ENCODE assay signal across 8 cellular contexts in genomic region chr3:24496529-24497482, GRCh38. TPM values are rescaled to one million over a fixed set of nuclear protein-coding genes. Genes with fewer than 3 reads are reported as not detected.
DNase-seq lines count a peak whose midpoint lies in the region; ATAC-seq and TF ChIP-seq lines count a peak whose summit lies in the region.

No MANE protein-coding gene starts in this region.

- no peaks in the 10 kb centered on the region for H4K20me1 ChIP-seq in Loucy (ENCODE audit: insufficient read depth, low read length, poor library complexity, severe bottlenecking)

- no peaks in the 10 kb centered on the region for H3K79me2 ChIP-seq in Loucy (ENCODE audit: insufficient read depth, low read length)

- CTCF ChIA-PET in CD4-positive, alpha-beta memory T cell (lab: Charles Lee; ENCODE audit: partially characterized antibody): no interaction called here

- H3K4me1 ChIP-seq in Loucy (ENCODE audit: insufficient read depth, low read length, poor library complexity, severe bottlenecking): no peaks in the 10 kb centered on the region
- peaks cover 6% of the 10 kb centered on the region for H3K4me1 ChIP-seq in colonic mucosa
- H3K4me1 ChIP-seq in CD4-positive, alpha-beta memory T cell (ENCODE audit: insufficient read depth, low read length): no peaks in the 10 kb centered on the region

- no peak overlapping the region for H3K4me3 ChIP-seq in Loucy (ENCODE audit: low read length, poor library complexity, severe bottlenecking)
- H3K4me3 ChIP-seq in colonic mucosa: no peak overlapping the region
- no peak overlapping the region for H3K4me3 ChIP-seq in CD4-positive, alpha-beta memory T cell (ENCODE audit: low read length in 2 of 2)

- TF ChIP-seq CTCF in C4-2B (conservative IDR thresholded peaks at IDR 0.05): peak; percentile 28
- TF ChIP-seq CTCF in Loucy (conservative IDR thresholded peaks at IDR 0.05; ENCODE audit: low read length): peak; percentile 14; the same call in 1 of the 2 replicates
- TF ChIP-seq CTCF in colonic mucosa (IDR thresholded peaks at IDR 0.05): peak; percentile 43

- H3K27me3 Mint-ChIP-seq in CD4-positive, alpha-beta memory T cell: peaks cover 22 to 31% of the 10 kb centered on the region in 2 donors

- H3K4me1 Mint-ChIP-seq in CD4-positive, alpha-beta memory T cell: peaks cover 0 to 3% (median 0%) of the 10 kb centered on the region in 4 donors

- no peaks in the 10 kb centered on the region for H3K9me2 ChIP-seq in Loucy (replicated peaks; ENCODE audit: low read depth, low read length)

- H3K9me3 Mint-ChIP-seq in CD4-positive, alpha-beta memory T cell: peaks cover 0 to 5% (median 2%) of the 10 kb centered on the region in 8 donors

- POLR2A ChIA-PET in CD4-positive, alpha-beta memory T cell (lab: Charles Lee; ENCODE audit: partially characterized antibody): no interaction called here

- H3K36me3 ChIP-seq in Loucy (ENCODE audit: insufficient read depth, low read length) (no peaks in the 10 kb centered on the region), colonic mucosa (no peaks in the 10 kb centered on the region)
- H3K36me3 ChIP-seq in CD4-positive, alpha-beta memory T cell (ENCODE audit: insufficient read depth, low read length): no peaks in the 10 kb centered on the region

- H3K4me2 ChIP-seq in Loucy (ENCODE audit: low read depth, low read length, poor library complexity, severe bottlenecking): no peak overlapping the region

- no peak overlapping the region for H2AFZ ChIP-seq in Loucy (ENCODE audit: low read length)

- ATAC-seq in GM18520 (IDR thresholded peaks at IDR 0.05; ENCODE audit: unreplicated experiment) (no peak), HG02763 (IDR thresholded peaks at IDR 0.05; ENCODE audit: unreplicated experiment) (no peak), HG03460 (IDR thresholded peaks at IDR 0.05; ENCODE audit: unreplicated experiment) (no peak)

- H3K9me3 ChIP-seq in Loucy (ENCODE audit: insufficient read depth, low read depth, low read length): no peaks in the 10 kb centered on the region
- H3K9me3 ChIP-seq in colonic mucosa: no peaks in the 10 kb centered on the region
- no peaks in the 10 kb centered on the region for H3K9me3 ChIP-seq in CD4-positive, alpha-beta memory T cell (ENCODE audit: control insufficient read depth in 1 of 2, low read length in 2 of 2)

- H3K27ac Mint-ChIP-seq in CD4-positive, alpha-beta memory T cell: no peak overlapping the region

- H3K27me3 ChIP-seq in Loucy (ENCODE audit: insufficient read depth, low read length, poor library complexity, severe bottlenecking): no peaks in the 10 kb centered on the region
- H3K27me3 ChIP-seq in colonic mucosa: no peaks in the 10 kb centered on the region
- no peaks in the 10 kb centered on the region for H3K27me3 ChIP-seq in CD4-positive, alpha-beta memory T cell (ENCODE audit: insufficient read depth, low read length)

- no peaks in the 10 kb centered on the region for H3K36me3 Mint-ChIP-seq in CD4-positive, alpha-beta memory T cell

- H3K9ac ChIP-seq in Loucy (ENCODE audit: low read depth, low read length, poor library complexity, severe bottlenecking) (no peak overlapping the region), colonic mucosa (ENCODE audit: low read depth in 2 of 2, low read length in 2 of 2) (peak overlapping the region in 1 of 2 donors; percentile 76)

- H3F3A ChIP-seq in Loucy (ENCODE audit: low read depth): no peaks in the 10 kb centered on the region

- H3K4me3 Mint-ChIP-seq in CD4-positive, alpha-beta memory T cell: no peak overlapping the region

- H3K27ac ChIP-seq in C4-2B (no peak overlapping the region), colonic mucosa (peak overlapping the region; percentile 97)
- H3K27ac ChIP-seq in CD4-positive, alpha-beta memory T cell (ENCODE audit: low read depth, low read length): no peak overlapping the region

- intact Hi-C loops in colonic mucosa (cut with DNase I): loop anchor here (10.0 kb wide), 1 partner anchor 232 kb away; no protein-coding TSS in a partner anchor
- intact Hi-C loops in CD4-positive, alpha-beta memory T cell (cut with micrococcal nuclease): no loop called here

- DNase-seq in colonic mucosa: peak; percentile 82
- DNase-seq in lung microvascular endothelial cell (ENCODE audit: low read depth in 2 of 2): peak; percentile 57 to 63
- no peak for DNase-seq in CD4-positive, alpha-beta memory T cell

RNA-seq across cellular contexts. Expression of gene THRB, which starts 2.2 kb away (rescaled TPM):
- total RNA-seq in colonic mucosa (10 to 100 TPM; 23.3 to 27.6 TPM), lung microvascular endothelial cell (under 0.01 TPM in 2 replicates)
- not detected for total RNA-seq in CD4-positive, alpha-beta memory T cell
- under 1 TPM in 1 of 2 donors, not detected in 1; 0.03 TPM for polyA plus RNA-seq in CD4-positive, alpha-beta memory T cell

Comparison
In these comparisons a context has a peak if more than half of its experiments do, and no peak if none do; other contexts are left out.
1. DNase-seq: peak in colonic mucosa (single experiment) and lung microvascular endothelial cell (2 of 2); none in CD4-positive, alpha-beta memory T cell (0 of 5).
2. RNA of gene THRB, which starts 2.2 kb away (total RNA-seq): 23.3 to 27.6 TPM in colonic mucosa; not detected in CD4-positive, alpha-beta memory T cell and under 0.01 TPM in lung microvascular endothelial cell; every median in the first group is over 10 times any median in the second.
3. Peak in every context shown above with its lines, with median percentiles within 50 percentile points of each other: CTCF ChIP-seq.